ENCODE assay signal across 1 cellular context in the genomic region with DNA sequence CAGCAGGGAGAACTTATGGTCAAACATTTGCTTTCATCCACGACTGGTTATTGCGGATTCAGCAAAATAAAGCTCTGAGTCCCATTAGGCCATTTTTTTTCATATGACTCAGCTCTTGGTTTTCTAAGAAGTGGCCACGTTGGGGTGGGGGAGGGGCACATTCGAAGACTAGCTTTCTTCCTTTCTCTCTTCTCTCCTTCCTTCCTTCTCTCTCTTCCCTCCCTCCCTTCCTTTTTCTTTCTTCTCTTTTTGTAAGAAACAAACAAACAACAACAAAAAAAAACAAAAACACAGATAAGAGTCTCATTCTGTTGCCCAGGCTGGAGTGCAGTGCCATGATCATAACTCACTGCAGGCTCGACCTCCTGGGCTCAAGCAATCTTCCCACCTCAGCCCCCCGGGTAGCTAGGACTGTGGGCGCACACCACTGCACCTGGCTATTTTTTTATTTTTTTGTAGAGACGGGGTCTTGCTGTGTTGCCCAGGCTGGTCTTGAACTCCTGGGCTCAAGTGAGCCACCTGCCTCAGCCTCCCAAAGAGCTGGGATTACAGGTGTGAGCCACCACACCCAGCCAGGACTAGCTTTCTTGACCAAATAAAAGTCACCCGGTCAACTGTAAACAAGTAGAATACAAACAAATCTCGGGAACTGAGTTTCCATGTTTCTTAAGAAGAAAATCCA.
TF ChIP-seq lines count a peak whose summit lies in the region.

No MANE protein-coding gene starts in this region.

TF ChIP-seq in K562, 482 proteins besides CTCF, POLR2A, EP300 and RAD21 (continued from another document and continues in another):
- TF ChIP-seq CTCFL (IDR thresholded peaks at IDR 0.05; ENCODE audit: borderline replicate concordance, insufficient read depth, low read depth, low read length, poor library complexity, severe bottlenecking) = no peak
- TF ChIP-seq, protein P1, sequence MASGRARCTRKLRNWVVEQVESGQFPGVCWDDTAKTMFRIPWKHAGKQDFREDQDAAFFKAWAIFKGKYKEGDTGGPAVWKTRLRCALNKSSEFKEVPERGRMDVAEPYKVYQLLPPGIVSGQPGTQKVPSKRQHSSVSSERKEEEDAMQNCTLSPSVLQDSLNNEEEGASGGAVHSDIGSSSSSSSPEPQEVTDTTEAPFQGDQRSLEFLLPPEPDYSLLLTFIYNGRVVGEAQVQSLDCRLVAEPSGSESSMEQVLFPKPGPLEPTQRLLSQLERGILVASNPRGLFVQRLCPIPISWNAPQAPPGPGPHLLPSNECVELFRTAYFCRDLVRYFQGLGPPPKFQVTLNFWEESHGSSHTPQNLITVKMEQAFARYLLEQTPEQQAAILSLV (tag; IDR thresholded peaks at IDR 0.05) = peak; percentile 82
- 0 out of 2 replicates have a peak, but pooled peaks have one; percentile 23 for TF ChIP-seq ZBTB9 (CRISPR knock-in tag; IDR thresholded peaks at IDR 0.05)
- TF ChIP-seq GABPA (tag; conservative IDR thresholded peaks at IDR 0.05; ENCODE audit: low read depth) = no peak
- no peak for TF ChIP-seq ETV5 (CRISPR knock-in tag; IDR thresholded peaks at IDR 0.05; ENCODE audit: low read depth)
- no peak; the same call in 1 of the 2 replicates for TF ChIP-seq RB1 (IDR thresholded peaks at IDR 0.05; ENCODE audit: low read depth)
- TF ChIP-seq KLF6 (CRISPR knock-in tag; IDR thresholded peaks at IDR 0.05; ENCODE audit: borderline replicate concordance) = no peak
- TF ChIP-seq ZNF347 (CRISPR knock-in tag; IDR thresholded peaks at IDR 0.05; ENCODE audit: low read depth) = no peak
- TF ChIP-seq CXXC5 (CRISPR knock-in tag; IDR thresholded peaks at IDR 0.05) = peak; percentile 86
- no peak for TF ChIP-seq U2AF1 (optimal IDR thresholded peaks at IDR 0.05; ENCODE audit: low read depth, low read length)
- no peak for TF ChIP-seq ZNF311 (CRISPR knock-in tag; IDR thresholded peaks at IDR 0.05)
- no peak for TF ChIP-seq ILK (tag; IDR thresholded peaks at IDR 0.05; ENCODE audit: borderline replicate concordance, low read depth)
- TF ChIP-seq PHF20 (IDR thresholded peaks at IDR 0.05; ENCODE audit: partially characterized antibody) = peak; percentile 33
- TF ChIP-seq ZNF124 (CRISPR knock-in tag; IDR thresholded peaks at IDR 0.05) = no peak
- TF ChIP-seq CTBP1 (IDR thresholded peaks at IDR 0.05; ENCODE audit: borderline replicate concordance) = 0 out of 2 replicates have a peak, but pooled peaks have one; percentile 14
- TF ChIP-seq TSHZ1 (CRISPR knock-in tag; IDR thresholded peaks at IDR 0.05) = no peak
- TF ChIP-seq ZNF184 (CRISPR knock-in tag; IDR thresholded peaks at IDR 0.05) = no peak
- no peak for TF ChIP-seq FOXA1 (IDR thresholded peaks at IDR 0.05; ENCODE audit: borderline replicate concordance)
- peak; percentile 99 for TF ChIP-seq MAFG (tag; conservative IDR thresholded peaks at IDR 0.05)
- no peak for TF ChIP-seq NONO (IDR thresholded peaks at IDR 0.05; ENCODE audit: low read depth in 2 of 2, low read length in 1 of 2)
- no peak for TF ChIP-seq PHF21A (IDR thresholded peaks at IDR 0.05; ENCODE audit: borderline replicate concordance, low read depth)
- no peak for TF ChIP-seq TAF1 (IDR thresholded peaks at IDR 0.05; ENCODE audit: control insufficient read depth, extremely low read depth, insufficient read depth, low read length, severe bottlenecking)
- no peak for TF ChIP-seq BCLAF1 (IDR thresholded peaks at IDR 0.05; ENCODE audit: borderline replicate concordance in 1 of 2, control insufficient read depth in 1 of 2, low read depth in 2 of 2, low read length in 1 of 2)
- no peak for TF ChIP-seq PHB2 (IDR thresholded peaks at IDR 0.05; ENCODE audit: low read depth)
- peak; percentile 99 for TF ChIP-seq MAFF (IDR thresholded peaks at IDR 0.05; ENCODE audit: low read length)
- peak; percentile 34 for TF ChIP-seq RBM25 (IDR thresholded peaks at IDR 0.05; ENCODE audit: low read depth, low read length, severe bottlenecking)
- TF ChIP-seq, protein P2, sequence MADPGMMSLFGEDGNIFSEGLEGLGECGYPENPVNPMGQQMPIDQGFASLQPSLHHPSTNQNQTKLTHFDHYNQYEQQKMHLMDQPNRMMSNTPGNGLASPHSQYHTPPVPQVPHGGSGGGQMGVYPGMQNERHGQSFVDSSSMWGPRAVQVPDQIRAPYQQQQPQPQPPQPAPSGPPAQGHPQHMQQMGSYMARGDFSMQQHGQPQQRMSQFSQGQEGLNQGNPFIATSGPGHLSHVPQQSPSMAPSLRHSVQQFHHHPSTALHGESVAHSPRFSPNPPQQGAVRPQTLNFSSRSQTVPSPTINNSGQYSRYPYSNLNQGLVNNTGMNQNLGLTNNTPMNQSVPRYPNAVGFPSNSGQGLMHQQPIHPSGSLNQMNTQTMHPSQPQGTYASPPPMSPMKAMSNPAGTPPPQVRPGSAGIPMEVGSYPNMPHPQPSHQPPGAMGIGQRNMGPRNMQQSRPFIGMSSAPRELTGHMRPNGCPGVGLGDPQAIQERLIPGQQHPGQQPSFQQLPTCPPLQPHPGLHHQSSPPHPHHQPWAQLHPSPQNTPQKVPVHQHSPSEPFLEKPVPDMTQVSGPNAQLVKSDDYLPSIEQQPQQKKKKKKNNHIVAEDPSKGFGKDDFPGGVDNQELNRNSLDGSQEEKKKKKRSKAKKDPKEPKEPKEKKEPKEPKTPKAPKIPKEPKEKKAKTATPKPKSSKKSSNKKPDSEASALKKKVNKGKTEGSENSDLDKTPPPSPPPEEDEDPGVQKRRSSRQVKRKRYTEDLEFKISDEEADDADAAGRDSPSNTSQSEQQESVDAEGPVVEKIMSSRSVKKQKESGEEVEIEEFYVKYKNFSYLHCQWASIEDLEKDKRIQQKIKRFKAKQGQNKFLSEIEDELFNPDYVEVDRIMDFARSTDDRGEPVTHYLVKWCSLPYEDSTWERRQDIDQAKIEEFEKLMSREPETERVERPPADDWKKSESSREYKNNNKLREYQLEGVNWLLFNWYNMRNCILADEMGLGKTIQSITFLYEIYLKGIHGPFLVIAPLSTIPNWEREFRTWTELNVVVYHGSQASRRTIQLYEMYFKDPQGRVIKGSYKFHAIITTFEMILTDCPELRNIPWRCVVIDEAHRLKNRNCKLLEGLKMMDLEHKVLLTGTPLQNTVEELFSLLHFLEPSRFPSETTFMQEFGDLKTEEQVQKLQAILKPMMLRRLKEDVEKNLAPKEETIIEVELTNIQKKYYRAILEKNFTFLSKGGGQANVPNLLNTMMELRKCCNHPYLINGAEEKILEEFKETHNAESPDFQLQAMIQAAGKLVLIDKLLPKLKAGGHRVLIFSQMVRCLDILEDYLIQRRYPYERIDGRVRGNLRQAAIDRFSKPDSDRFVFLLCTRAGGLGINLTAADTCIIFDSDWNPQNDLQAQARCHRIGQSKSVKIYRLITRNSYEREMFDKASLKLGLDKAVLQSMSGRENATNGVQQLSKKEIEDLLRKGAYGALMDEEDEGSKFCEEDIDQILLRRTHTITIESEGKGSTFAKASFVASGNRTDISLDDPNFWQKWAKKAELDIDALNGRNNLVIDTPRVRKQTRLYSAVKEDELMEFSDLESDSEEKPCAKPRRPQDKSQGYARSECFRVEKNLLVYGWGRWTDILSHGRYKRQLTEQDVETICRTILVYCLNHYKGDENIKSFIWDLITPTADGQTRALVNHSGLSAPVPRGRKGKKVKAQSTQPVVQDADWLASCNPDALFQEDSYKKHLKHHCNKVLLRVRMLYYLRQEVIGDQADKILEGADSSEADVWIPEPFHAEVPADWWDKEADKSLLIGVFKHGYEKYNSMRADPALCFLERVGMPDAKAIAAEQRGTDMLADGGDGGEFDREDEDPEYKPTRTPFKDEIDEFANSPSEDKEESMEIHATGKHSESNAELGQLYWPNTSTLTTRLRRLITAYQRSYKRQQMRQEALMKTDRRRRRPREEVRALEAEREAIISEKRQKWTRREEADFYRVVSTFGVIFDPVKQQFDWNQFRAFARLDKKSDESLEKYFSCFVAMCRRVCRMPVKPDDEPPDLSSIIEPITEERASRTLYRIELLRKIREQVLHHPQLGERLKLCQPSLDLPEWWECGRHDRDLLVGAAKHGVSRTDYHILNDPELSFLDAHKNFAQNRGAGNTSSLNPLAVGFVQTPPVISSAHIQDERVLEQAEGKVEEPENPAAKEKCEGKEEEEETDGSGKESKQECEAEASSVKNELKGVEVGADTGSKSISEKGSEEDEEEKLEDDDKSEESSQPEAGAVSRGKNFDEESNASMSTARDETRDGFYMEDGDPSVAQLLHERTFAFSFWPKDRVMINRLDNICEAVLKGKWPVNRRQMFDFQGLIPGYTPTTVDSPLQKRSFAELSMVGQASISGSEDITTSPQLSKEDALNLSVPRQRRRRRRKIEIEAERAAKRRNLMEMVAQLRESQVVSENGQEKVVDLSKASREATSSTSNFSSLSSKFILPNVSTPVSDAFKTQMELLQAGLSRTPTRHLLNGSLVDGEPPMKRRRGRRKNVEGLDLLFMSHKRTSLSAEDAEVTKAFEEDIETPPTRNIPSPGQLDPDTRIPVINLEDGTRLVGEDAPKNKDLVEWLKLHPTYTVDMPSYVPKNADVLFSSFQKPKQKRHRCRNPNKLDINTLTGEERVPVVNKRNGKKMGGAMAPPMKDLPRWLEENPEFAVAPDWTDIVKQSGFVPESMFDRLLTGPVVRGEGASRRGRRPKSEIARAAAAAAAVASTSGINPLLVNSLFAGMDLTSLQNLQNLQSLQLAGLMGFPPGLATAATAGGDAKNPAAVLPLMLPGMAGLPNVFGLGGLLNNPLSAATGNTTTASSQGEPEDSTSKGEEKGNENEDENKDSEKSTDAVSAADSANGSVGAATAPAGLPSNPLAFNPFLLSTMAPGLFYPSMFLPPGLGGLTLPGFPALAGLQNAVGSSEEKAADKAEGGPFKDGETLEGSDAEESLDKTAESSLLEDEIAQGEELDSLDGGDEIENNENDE (IDR thresholded peaks at IDR 0.05; ENCODE audit: low read depth, low read length) = no peak
- no peak for TF ChIP-seq MCM5 (IDR thresholded peaks at IDR 0.05; ENCODE audit: low read depth)
- no peak for TF ChIP-seq POLR3A (IDR thresholded peaks at IDR 0.05; ENCODE audit: borderline replicate concordance, extremely low read depth, insufficient read depth, insufficient read length)
- 0 out of 2 replicates have a peak, but pooled peaks have one; percentile 11 for TF ChIP-seq PYGO2 (tag; IDR thresholded peaks at IDR 0.05)
